29 cellular contexts compared by ENCODE assay signal in the genomic region with DNA sequence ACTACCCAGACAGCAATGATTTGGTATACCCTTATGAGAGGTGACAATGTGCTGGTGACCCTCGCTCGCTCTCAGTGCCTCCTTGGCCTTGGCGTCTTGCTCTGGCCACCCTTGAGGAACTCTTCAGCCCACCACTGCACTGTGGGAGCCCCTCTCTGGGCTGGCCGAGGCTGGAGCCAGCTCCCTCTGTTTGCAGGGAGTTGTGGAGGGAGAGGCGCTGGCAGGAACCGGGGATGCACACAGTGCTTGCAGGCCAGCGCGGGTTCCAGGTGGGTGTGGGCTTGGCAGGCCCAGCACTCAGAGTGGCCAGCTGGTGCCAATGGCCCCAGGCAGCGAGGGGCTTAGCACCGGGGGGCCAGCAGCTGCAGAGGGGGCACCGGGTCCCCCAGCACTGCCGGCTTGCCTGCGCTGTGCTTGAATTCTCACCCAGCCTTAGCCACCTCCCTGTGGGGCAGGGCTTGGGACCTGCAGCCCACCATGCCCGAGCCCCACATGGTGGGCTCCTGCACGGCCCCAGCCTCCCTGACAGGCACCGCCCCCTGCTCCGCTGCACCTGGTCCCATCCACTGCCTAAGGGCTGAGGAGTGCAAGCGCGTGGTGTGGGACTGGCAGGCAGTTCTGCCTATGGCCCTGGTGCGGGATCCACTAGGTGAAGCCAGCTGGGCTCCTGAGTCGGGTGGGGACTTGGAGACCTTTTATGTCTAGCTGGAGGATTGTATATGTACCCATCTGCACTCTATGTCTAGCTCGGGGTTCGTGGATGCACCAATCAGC.
"Had no signal": no experiment of that assay in that cellular context is flagged by ENCODE, and none has a peak within 500 bp of the region (broad histone marks: within the 10 kb centered on the region; RNA-seq: fewer than 3 reads in every experiment).

No MANE protein-coding gene starts in this region.

- H3K4me1 Mint-ChIP-seq: activated B cell treated with CpG ODN at 0.5 μM for 24 hours; activated CD8-positive, alpha-beta memory T cell treated with anti-CD3 and anti-CD28 coated beads, Interleukin-2, amount 10 ng/mL, durations not matched to agents 7 days and 5 days; T-helper 17 cell had no signal

- H3K27ac ChIP-seq: body of pancreas, colonic mucosa, epithelial cell of prostate, esophagus squamous epithelium, WERI-Rb-1 had no signal

- ATAC-seq: activated CD4-positive, CD25-positive, alpha-beta regulatory T cell treated with anti-CD3 and anti-CD28 coated beads, Interleukin-2, amount 50 U/mL, for 24 hours; activated CD8-positive, alpha-beta memory T cell treated with anti-CD3 and anti-CD28 coated beads, Interleukin-2, amount 10 ng/mL, durations not matched to agents 7 days and 5 days; activated CD8-positive, alpha-beta T cell treated with anti-CD3 and anti-CD28 coated beads, Interleukin-2, amount 10 ng/mL, durations not matched to agents 7 days and 5 days; body of pancreas; T-helper 17 cell had no signal

- H3K27ac Mint-ChIP-seq: activated B cell treated with CpG ODN at 0.5 μM for 24 hours; activated CD4-positive, alpha-beta memory T cell treated with anti-CD3 and anti-CD28 coated beads for 36 hours; activated CD8-positive, alpha-beta memory T cell treated with anti-CD3 and anti-CD28 coated beads, Interleukin-2, amount 10 ng/mL, durations not matched to agents 7 days and 5 days; activated CD8-positive, alpha-beta T cell treated with anti-CD3 and anti-CD28 coated beads, Interleukin-2, amount 10 ng/mL, durations not matched to agents 7 days and 5 days; activated naive CD8-positive, alpha-beta T cell; activated T-helper 1 cell treated with anti-CD3 and anti-CD28 coated beads, Interleukin-12 subunit alpha, Interleukin-12 subunit beta, Interleukin-2, Interleukin-4 antibody, amounts not matched to agents 30 ng/mL and 10 ng/mL and 1 ng/mL, durations not matched to agents 14 hours and 24 hours and 36 hours; activated T-helper 2 cell treated with anti-CD3 and anti-CD28 coated beads, Interferon-gamma antibody, Interleukin-2, Interleukin-4, amounts not matched to agents 10 μg/mL and 5 μg/mL and 100 μg/mL, durations not matched to agents 14 hours and 24 hours and 36 hours; T-helper 17 cell; T-helper 2 cell treated with Interferon-gamma antibody and Interleukin-4, amounts not matched to agents 5 μg/mL and 100 μg/mL, for 36 hours had no signal

- H3K4me1 ChIP-seq: body of pancreas, colonic mucosa, esophagus squamous epithelium had no signal

- H3K9me3 ChIP-seq: body of pancreas, colonic mucosa had no signal

- DNase-seq: activated B cell treated with CpG ODN at 0.5 μM for 24 hours; activated CD4-positive, alpha-beta memory T cell treated with anti-CD3 and anti-CD28 coated beads for 36 hours; activated CD4-positive, alpha-beta T cell treated with anti-CD3 and anti-CD28 coated beads for 48 hours; activated CD8-positive, alpha-beta memory T cell treated with anti-CD3 and anti-CD28 coated beads, Interleukin-2, amount 10 ng/mL, durations not matched to agents 7 days and 5 days; activated CD8-positive, alpha-beta memory T cell treated with anti-CD3 and anti-CD28 coated beads, Interleukin-2, amount 50 U/mL, for 4 hours; activated CD8-positive, alpha-beta T cell treated with anti-CD3 and anti-CD28 coated beads, Interleukin-2, amount 10 ng/mL, durations not matched to agents 7 days and 5 days; activated effector memory CD4-positive, alpha-beta T cell treated with anti-CD3 and anti-CD28 coated beads, Interleukin-2, amount 50 U/mL, for 16 hours; activated naive CD4-positive, alpha-beta T cell treated with anti-CD3 and anti-CD28 coated beads, Interleukin-2, amount 50 U/mL, for 16 hours; activated naive CD4-positive, alpha-beta T cell treated with Interleukin-2 at 50 U/mL for 16 hours; activated T-cell treated with anti-CD3 and anti-CD28 coated beads, Interleukin-2, amount 50 U/mL, for 1 hour; activated T-cell treated with anti-CD3 and anti-CD28 coated beads, Interleukin-2, amount 50 U/mL, for 48 hours; amniotic stem cell; anterior cingulate cortex; body of pancreas; caudate nucleus; colonic mucosa; effector CD8-positive, alpha-beta T cell; esophagus squamous epithelium; head of caudate nucleus; T-helper 1 cell; T-helper 17 cell; T1000; WERI-Rb-1 had no signal

- H3K27me3 Mint-ChIP-seq: activated B cell treated with CpG ODN at 0.5 μM for 24 hours; activated CD4-positive, alpha-beta memory T cell treated with anti-CD3 and anti-CD28 coated beads for 36 hours; activated CD8-positive, alpha-beta memory T cell treated with anti-CD3 and anti-CD28 coated beads, Interleukin-2, amount 10 ng/mL, durations not matched to agents 7 days and 5 days; activated naive CD8-positive, alpha-beta T cell; T-helper 17 cell had no signal

- H3K27me3 ChIP-seq: body of pancreas, colonic mucosa, esophagus squamous epithelium had no signal

- H3K4me3 ChIP-seq: body of pancreas, colonic mucosa, esophagus squamous epithelium had no signal

- H3K36me3 ChIP-seq: colonic mucosa, esophagus squamous epithelium, WERI-Rb-1 had no signal

- H3K4me3 Mint-ChIP-seq: activated B cell treated with CpG ODN at 0.5 μM for 24 hours; activated CD4-positive, alpha-beta memory T cell treated with anti-CD3 and anti-CD28 coated beads for 36 hours; activated CD8-positive, alpha-beta memory T cell treated with anti-CD3 and anti-CD28 coated beads, Interleukin-2, amount 10 ng/mL, durations not matched to agents 7 days and 5 days; activated CD8-positive, alpha-beta T cell treated with anti-CD3 and anti-CD28 coated beads, Interleukin-2, amount 10 ng/mL, durations not matched to agents 7 days and 5 days; activated naive CD8-positive, alpha-beta T cell; activated T-helper 1 cell treated with anti-CD3 and anti-CD28 coated beads, Interleukin-12 subunit alpha, Interleukin-12 subunit beta, Interleukin-2, Interleukin-4 antibody, amounts not matched to agents 30 ng/mL and 10 ng/mL and 1 ng/mL, durations not matched to agents 14 hours and 24 hours and 36 hours; T-helper 17 cell; T-helper 2 cell treated with Interferon-gamma antibody and Interleukin-4, amounts not matched to agents 5 μg/mL and 100 μg/mL, for 36 hours had no signal

- H3K36me3 Mint-ChIP-seq: activated CD4-positive, alpha-beta memory T cell treated with anti-CD3 and anti-CD28 coated beads for 36 hours; activated CD8-positive, alpha-beta memory T cell treated with anti-CD3 and anti-CD28 coated beads, Interleukin-2, amount 10 ng/mL, durations not matched to agents 7 days and 5 days; activated naive CD8-positive, alpha-beta T cell had no signal
